ENCODE assay signal across 2 cellular contexts in genomic region chr5:38157024-38157423, GRCh38.
TF ChIP-seq lines count a peak whose summit lies in the region.

No MANE protein-coding gene starts in this region.

TF ChIP-seq in GM23338, 12 proteins besides CTCF, POLR2A, EP300 and RAD21 (continued from another document):
- TF ChIP-seq POLR2AphosphoS5 (IDR thresholded peaks at IDR 0.05; ENCODE audit: low read depth) (no peak), CREB1 (CRISPR knock-in tag; IDR thresholded peaks at IDR 0.05; ENCODE audit: low read depth) (no peak), ZNF462 (CRISPR knock-in tag; IDR thresholded peaks at IDR 0.05) (no peak), REST (IDR thresholded peaks at IDR 0.05; ENCODE audit: unreplicated experiment) (no peak)

TF ChIP-seq in H1, 55 proteins besides CTCF, POLR2A, EP300 and RAD21:
- TF ChIP-seq NANOG (IDR thresholded peaks at IDR 0.05; ENCODE audit: insufficient read depth, low read depth, low read length, poor library complexity, severe bottlenecking) (no peak), TCF12 (IDR thresholded peaks at IDR 0.05; ENCODE audit: low read depth, low read length) (no peak), CHD2 (IDR thresholded peaks at IDR 0.05; ENCODE audit: low read length) (no peak), HDAC6 (IDR thresholded peaks at IDR 0.05; ENCODE audit: low read depth, low read length) (no peak), HDAC2 (IDR thresholded peaks at IDR 0.05; ENCODE audit: borderline replicate concordance in 1 of 2, low read depth in 2 of 2, low read length in 2 of 2) (no peak), CEBPB (IDR thresholded peaks at IDR 0.05; ENCODE audit: low read depth, low read length) (no peak), MAX (IDR thresholded peaks at IDR 0.05) (no peak), ASH2L (IDR thresholded peaks at IDR 0.05; ENCODE audit: low read length) (no peak), GTF2F1 (IDR thresholded peaks at IDR 0.05; ENCODE audit: borderline replicate concordance, low read depth, low read length) (no peak), SRF (IDR thresholded peaks at IDR 0.05; ENCODE audit: low read depth, low read length) (no peak), EZH2 (IDR thresholded peaks at IDR 0.05; ENCODE audit: low read depth, low read length, severe bottlenecking) (no peak), KDM5A (IDR thresholded peaks at IDR 0.05; ENCODE audit: low read length) (no peak), CREB1 (IDR thresholded peaks at IDR 0.05) (no peak), RNF2 (IDR thresholded peaks at IDR 0.05; ENCODE audit: borderline replicate concordance, low read depth, low read length, missing control alignments, poor library complexity, severe bottlenecking) (no peak), ATF2 (IDR thresholded peaks at IDR 0.05; ENCODE audit: low read length) (no peak), USF2 (IDR thresholded peaks at IDR 0.05; ENCODE audit: low read length) (no peak), TBP (IDR thresholded peaks at IDR 0.05; ENCODE audit: low read depth, low read length) (no peak)
